19 cellular contexts compared by ENCODE assay signal in the genomic region with DNA sequence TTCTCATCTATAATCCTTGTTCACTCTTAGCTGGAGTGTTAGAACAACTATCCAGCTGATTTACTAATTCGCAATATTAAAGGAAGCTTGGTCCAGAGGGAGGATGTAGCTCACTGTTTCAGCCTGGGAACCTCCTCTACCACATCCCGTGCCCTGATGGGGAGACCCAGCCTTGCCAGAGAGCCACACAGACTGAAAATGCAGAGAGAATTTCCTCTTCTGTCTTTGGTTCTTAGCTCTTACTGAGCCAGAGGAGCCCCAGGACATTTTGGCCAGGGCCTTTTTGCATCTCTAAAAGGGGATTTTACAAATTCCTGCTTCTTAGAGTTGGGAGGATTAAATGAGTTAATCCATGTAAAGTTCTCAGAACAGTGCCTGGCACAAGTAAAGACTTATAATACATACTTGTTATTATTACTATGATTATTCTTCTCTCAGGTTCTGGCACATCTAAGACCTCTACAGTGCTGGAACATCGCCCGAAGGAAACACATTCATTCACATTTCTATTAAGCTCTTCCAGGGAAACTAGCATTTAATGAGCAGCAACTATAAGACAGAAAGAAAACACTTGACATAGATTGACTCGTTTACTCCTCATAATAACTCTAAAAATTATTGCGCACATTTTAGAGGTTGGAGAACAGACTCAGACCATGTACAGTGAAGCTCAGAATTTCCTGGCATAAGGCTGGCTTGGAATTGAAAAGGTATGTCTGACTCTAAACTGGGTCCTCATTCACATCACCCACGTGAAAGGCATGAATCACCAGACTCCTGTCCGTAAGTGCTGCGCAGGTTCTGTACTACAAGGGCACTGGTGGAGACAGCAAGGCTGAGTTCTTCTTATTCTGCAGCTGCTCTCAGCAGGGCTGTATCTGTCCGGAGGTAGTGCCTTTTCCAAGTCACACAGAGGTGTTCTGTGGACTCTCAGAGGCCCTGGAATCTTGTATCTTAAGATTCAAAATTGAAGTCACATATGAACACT. TPM values are rescaled to one million over a fixed set of nuclear protein-coding genes. Genes with fewer than 3 reads are reported as not detected.
DNase-seq lines count a peak whose midpoint lies in the region; ATAC-seq and TF ChIP-seq lines count a peak whose summit lies in the region.
"Had no signal": no experiment of that assay in that cellular context is flagged by ENCODE, and none has a peak within 500 bp of the region (broad histone marks: within the 10 kb centered on the region; RNA-seq: fewer than 3 reads in every experiment).

No MANE protein-coding gene starts in this region.

- no peaks in the 10 kb centered on the region for H3K36me3 ChIP-seq in gastroesophageal sphincter
- no peaks in the 10 kb centered on the region for H3K36me3 ChIP-seq in osteoblast (ENCODE audit: insufficient read depth, low read length)
- H3K36me3 ChIP-seq in body of pancreas (replicated peaks in 1 of 2; ENCODE audit: insufficient read depth in 1 of 2, low read depth in 2 of 2), result no peaks in the 10 kb centered on the region

- POLR2A ChIA-PET in WTC11 (lab: Charles Lee), result interaction anchor here (1.2 kb wide), 1 partner anchor 28 kb away, joined by 3 read pairs; the partner anchor contains the start of gene AEBP2

- peak; percentile 86 for ATAC-seq in WTC11
- peak; percentile 73 for ATAC-seq in gastroesophageal sphincter
- no peak for ATAC-seq in body of pancreas
- ATAC-seq: left lobe of liver had no signal

- H3K36me3 Mint-ChIP-seq in WTC11, result no peaks in the 10 kb centered on the region
- H3K36me3 Mint-ChIP-seq: CD4-positive, alpha-beta memory T cell had no signal

- peak overlapping the region; percentile 35 for H2AFZ ChIP-seq in osteoblast (ENCODE audit: low read length)

- H3K27me3 ChIP-seq in gastroesophageal sphincter, result no peaks in the 10 kb centered on the region
- no peaks in the 10 kb centered on the region for H3K27me3 ChIP-seq in osteoblast (ENCODE audit: insufficient read depth, low read length)
- H3K27me3 ChIP-seq in body of pancreas, result no peaks in the 10 kb centered on the region

- no peaks in the 10 kb centered on the region for H4K20me1 ChIP-seq in osteoblast (ENCODE audit: insufficient read depth, low read length)

- H3K4me3 ChIP-seq in gastroesophageal sphincter, result no peak overlapping the region
- no peak overlapping the region for H3K4me3 ChIP-seq in osteoblast (ENCODE audit: insufficient read depth, low read length)
- H3K4me3 ChIP-seq in body of pancreas, result no peak overlapping the region

- CTCF ChIA-PET in WTC11 (lab: Charles Lee), result interaction anchor here (0.9 to 1.6 kb wide), 7 partner anchors 9 to 232 kb away, joined by 3 to 7 read pairs (median 4); no protein-coding TSS in a partner anchor

- TF ChIP-seq EP300 in gastroesophageal sphincter (IDR thresholded peaks at IDR 0.05), result no peak

- H3K27ac Mint-ChIP-seq in WTC11, result peak overlapping the region; percentile 93
- H3K27ac Mint-ChIP-seq: activated CD4-positive, alpha-beta memory T cell treated with anti-CD3 and anti-CD28 coated beads, Interleukin-2, amount 10 ng/mL, durations not matched to agents 7 days and 5 days; activated T-helper 1 cell treated with anti-CD3 and anti-CD28 coated beads, Interleukin-12 subunit alpha, Interleukin-12 subunit beta, Interleukin-2, Interleukin-4 antibody, amounts not matched to agents 30 ng/mL and 10 ng/mL and 1 ng/mL, durations not matched to agents 14 hours and 24 hours and 36 hours; CD4-positive, alpha-beta memory T cell; dendritic cell treated with granulocyte-macrophage colony-stimulating factor and Interleukin-4, amounts not matched to agents 40 ng/mL and 50 ng/mL, for 4 days had no signal

- TF ChIP-seq POLR2A in gastroesophageal sphincter (IDR thresholded peaks at IDR 0.05), result no peak
- TF ChIP-seq POLR2A in body of pancreas (IDR thresholded peaks at IDR 0.05), result no peak

- no peaks in the 10 kb centered on the region for H3K9me3 Mint-ChIP-seq in WTC11
- H3K9me3 Mint-ChIP-seq: activated CD4-positive, alpha-beta memory T cell treated with anti-CD3 and anti-CD28 coated beads, Interleukin-2, amount 10 ng/mL, durations not matched to agents 7 days and 5 days; activated T-helper 1 cell treated with anti-CD3 and anti-CD28 coated beads, Interleukin-12 subunit alpha, Interleukin-12 subunit beta, Interleukin-2, Interleukin-4 antibody, amounts not matched to agents 30 ng/mL and 10 ng/mL and 1 ng/mL, durations not matched to agents 14 hours and 24 hours and 36 hours; dendritic cell treated with granulocyte-macrophage colony-stimulating factor and Interleukin-4, amounts not matched to agents 40 ng/mL and 50 ng/mL, for 4 days had no signal

- no peaks in the 10 kb centered on the region for H3K27me3 Mint-ChIP-seq in WTC11 (ENCODE audit: low read depth)
- H3K27me3 Mint-ChIP-seq: activated CD4-positive, alpha-beta memory T cell treated with anti-CD3 and anti-CD28 coated beads, Interleukin-2, amount 10 ng/mL, durations not matched to agents 7 days and 5 days; CD4-positive, alpha-beta memory T cell; dendritic cell treated with granulocyte-macrophage colony-stimulating factor and Interleukin-4, amounts not matched to agents 40 ng/mL and 50 ng/mL, for 4 days had no signal

- intact Hi-C loops in body of pancreas (cut with DNase I), result no loop called here

- H3K4me1 Mint-ChIP-seq in WTC11, result peaks cover 42% of the 10 kb centered on the region
- H3K4me1 Mint-ChIP-seq: activated CD4-positive, alpha-beta memory T cell treated with anti-CD3 and anti-CD28 coated beads, Interleukin-2, amount 10 ng/mL, durations not matched to agents 7 days and 5 days; CD4-positive, alpha-beta memory T cell had no signal

- peak; percentile 27 for DNase-seq in GM20000 (ENCODE audit: low spot score)
- DNase-seq in WTC11 (ENCODE audit: low spot score), result peak; percentile 39
- DNase-seq in osteoblast (ENCODE audit: insufficient read length, low spot score, missing footprints), result peak; percentile 36
- no peak for DNase-seq in NCI-H187 (lab: John Stamatoyannopoulos, UW)
- no peak for DNase-seq in NCI-H345 (lab: John Stamatoyannopoulos, UW)
- no peak for DNase-seq in hippocampal formation (lab: John Stamatoyannopoulos, UW)
- no peak for DNase-seq in body of pancreas
- DNase-seq: activated CD4-positive, alpha-beta memory T cell treated with anti-CD3 and anti-CD28 coated beads, Interleukin-2, amount 10 ng/mL, durations not matched to agents 7 days and 5 days; amygdala; CD4-positive, alpha-beta memory T cell; RPMI8226; stimulated activated CD4-positive, alpha-beta T cell treated with anti-CD3 and anti-CD28 coated beads, Interleukin-15, amount 100 ng/mL, for 24 hours; stimulated activated naive CD4-positive, alpha-beta T cell treated with Interleukin-2 at 50 U/mL for 16 hours; T-helper 1 cell had no signal

- H3K9me3 ChIP-seq in gastroesophageal sphincter (no peaks in the 10 kb centered on the region), osteoblast (ENCODE audit: low read depth, low read length) (no peaks in the 10 kb centered on the region), body of pancreas (no peaks in the 10 kb centered on the region)

- 38 to 40% methylated on average over 8 to 10 of the region's 10 CpGs for WGBS in gastroesophageal sphincter (ENCODE audit: low coverage in 1 of 2), 2 donors
- 84 to 88% methylated on average over 10 of the region's 10 CpGs for WGBS in body of pancreas, 2 donors

- no peak overlapping the region for H3K4me2 ChIP-seq in osteoblast (ENCODE audit: insufficient read depth, low read length)

- H3K4me1 ChIP-seq in gastroesophageal sphincter (peaks cover 0 to 39% (median 6%) of the 10 kb centered on the region in 3 donors), osteoblast (ENCODE audit: insufficient read depth, low read length) (peaks cover 3% of the 10 kb centered on the region), body of pancreas (no peaks in the 10 kb centered on the region)

- H3K27ac ChIP-seq in gastroesophageal sphincter (peak overlapping the region; percentile 15 to 79 (median 67)), osteoblast (ENCODE audit: low read depth, low read length) (no peak overlapping the region), body of pancreas (no peak overlapping the region)
- H3K27ac ChIP-seq: VCaP had no signal

- no peak for TF ChIP-seq CTCF in GM20000 (IDR thresholded peaks at IDR 0.05; ENCODE audit: extremely low read depth, missing control alignments)
- no peak for TF ChIP-seq CTCF in WTC11 (IDR thresholded peaks at IDR 0.05)
- TF ChIP-seq CTCF in gastroesophageal sphincter (IDR thresholded peaks at IDR 0.05), result no peak
- TF ChIP-seq CTCF in osteoblast (IDR thresholded peaks at IDR 0.05; ENCODE audit: extremely low read depth, low read depth, low read length), result no peak
- no peak for TF ChIP-seq CTCF in body of pancreas (IDR thresholded peaks at IDR 0.05)

- H3K79me2 ChIP-seq in osteoblast (ENCODE audit: insufficient read depth, low read length), result no peaks in the 10 kb centered on the region

- no peak overlapping the region for H3K4me3 Mint-ChIP-seq in WTC11
- H3K4me3 Mint-ChIP-seq: activated CD4-positive, alpha-beta memory T cell treated with anti-CD3 and anti-CD28 coated beads, Interleukin-2, amount 10 ng/mL, durations not matched to agents 7 days and 5 days; activated T-helper 1 cell treated with anti-CD3 and anti-CD28 coated beads, Interleukin-12 subunit alpha, Interleukin-12 subunit beta, Interleukin-2, Interleukin-4 antibody, amounts not matched to agents 30 ng/mL and 10 ng/mL and 1 ng/mL, durations not matched to agents 14 hours and 24 hours and 36 hours; CD4-positive, alpha-beta memory T cell; dendritic cell treated with granulocyte-macrophage colony-stimulating factor and Interleukin-4, amounts not matched to agents 40 ng/mL and 50 ng/mL, for 4 days had no signal

TF ChIP-seq in WTC11, 78 proteins besides CTCF, POLR2A, EP300 and RAD21 (continues in another document):
- TF ChIP-seq, protein P1, sequence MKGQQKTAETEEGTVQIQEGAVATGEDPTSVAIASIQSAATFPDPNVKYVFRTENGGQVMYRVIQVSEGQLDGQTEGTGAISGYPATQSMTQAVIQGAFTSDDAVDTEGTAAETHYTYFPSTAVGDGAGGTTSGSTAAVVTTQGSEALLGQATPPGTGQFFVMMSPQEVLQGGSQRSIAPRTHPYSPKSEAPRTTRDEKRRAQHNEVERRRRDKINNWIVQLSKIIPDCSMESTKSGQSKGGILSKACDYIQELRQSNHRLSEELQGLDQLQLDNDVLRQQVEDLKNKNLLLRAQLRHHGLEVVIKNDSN (CRISPR knock-in tag; IDR thresholded peaks at IDR 0.05), result no peak
- TF ChIP-seq ZNF416 (CRISPR knock-in tag; IDR thresholded peaks at IDR 0.05) (no peak), OVOL2 (CRISPR knock-in tag; IDR thresholded peaks at IDR 0.05; ENCODE audit: borderline replicate concordance) (no peak), CREB1 (CRISPR knock-in tag; IDR thresholded peaks at IDR 0.05) (no peak)

RNA-seq across cellular contexts. Expression of gene AEBP2, which starts 27.8 kb away (rescaled TPM):
- total RNA-seq in WTC11 (2021) (61.9 to 69.9 TPM (median 65.9 TPM) in 3 replicates), gastroesophageal sphincter (10 to 100 TPM; 23.6 to 41.4 (median 38.6) TPM), osteoblast (19.2 and 20.0 TPM in 2 replicates), body of pancreas (10 to 100 TPM; 25.1 to 25.7 TPM)

Comparison
In these comparisons a context has a peak if more than half of its experiments do, and no peak if none do; other contexts are left out.
1. DNase-seq: peak in GM20000 (single experiment), WTC11 (single experiment) and osteoblast (single experiment); none in NCI-H187 (0 of 2), NCI-H345 (single experiment), hippocampal formation (0 of 2) and body of pancreas (0 of 4).
2. H3K27ac ChIP-seq: peak in gastroesophageal sphincter (4 of 4); none in osteoblast (single experiment) and body of pancreas (0 of 4).